8 cellular contexts compared by ENCODE assay signal in the genomic region with DNA sequence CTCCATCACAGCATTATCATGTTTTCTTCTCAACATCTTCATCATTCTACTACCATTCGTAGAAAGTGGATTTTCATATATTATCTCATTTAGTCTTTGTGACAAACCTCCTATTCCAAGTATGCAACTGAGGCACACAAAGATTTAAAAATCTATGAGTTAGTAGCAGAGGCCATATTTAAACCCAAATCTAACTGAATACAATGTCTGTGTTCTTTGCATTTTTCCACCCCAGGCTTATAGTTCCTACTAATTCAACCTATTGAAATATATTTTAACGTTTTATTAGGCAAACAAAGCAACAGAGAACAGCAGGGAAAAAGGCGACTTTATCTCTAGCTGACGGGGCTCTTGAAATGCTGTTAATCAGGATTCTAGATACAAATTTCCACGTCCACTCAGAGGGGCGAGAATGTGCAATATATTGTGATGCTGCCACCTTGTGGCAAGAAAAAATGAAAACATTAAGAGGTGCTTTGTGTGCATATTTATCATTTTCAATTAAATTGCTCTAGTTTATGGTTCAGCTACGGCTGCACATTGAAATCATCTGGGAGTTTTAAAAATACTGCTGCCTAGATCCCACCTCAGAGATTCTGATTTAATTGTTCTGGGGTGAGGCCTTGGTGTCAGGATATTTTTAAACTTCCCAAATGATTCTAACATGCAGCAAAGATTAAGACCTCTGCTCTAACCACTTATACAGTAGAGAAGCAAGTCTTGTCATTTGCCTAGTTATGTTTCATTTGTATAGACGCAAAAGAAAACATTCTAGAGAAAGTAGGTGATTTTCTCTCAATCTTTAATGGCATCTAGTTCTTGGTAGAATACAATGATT.
DNase-seq lines count a peak whose midpoint lies in the region; ATAC-seq, FAIRE-seq and TF ChIP-seq lines count a peak whose summit lies in the region.

No MANE protein-coding gene starts in this region.

- TF ChIP-seq POLR2A in H1 (IDR thresholded peaks at IDR 0.05; ENCODE audit: control extremely low read depth in 1 of 2, low read depth in 2 of 2, low read length in 2 of 2) = no peak

- H4K20me1 ChIP-seq in PC-9 (ENCODE audit: insufficient read depth) (no peaks in the 10 kb centered on the region), H1 (replicated peaks in 1 of 2; ENCODE audit: control insufficient read depth in 1 of 2, insufficient read depth in 2 of 2, low read length in 2 of 2) (no peaks in the 10 kb centered on the region)

- H3K27me3 ChIP-seq in HL-60 (ENCODE audit: insufficient read depth, poor library complexity, severe bottlenecking) = peaks cover 2% of the 10 kb centered on the region
- no peaks in the 10 kb centered on the region for H3K27me3 ChIP-seq in PC-9 (ENCODE audit: insufficient read depth, low read depth)
- no peaks in the 10 kb centered on the region for H3K27me3 ChIP-seq in H1 (replicated peaks in 1 of 4; ENCODE audit: control insufficient read depth in 3 of 4, extremely low read depth in 1 of 4, insufficient read depth in 3 of 4, low read length in 3 of 4)

- peak overlapping the region; percentile 51 for H3K4me2 ChIP-seq in PC-9
- no peak overlapping the region for H3K4me2 ChIP-seq in H1 (ENCODE audit: insufficient read depth in 1 of 2, low read depth in 2 of 2, low read length in 2 of 2)

- no peak overlapping the region for H3K9ac ChIP-seq in H1 (replicated peaks in 1 of 4; ENCODE audit: extremely low read depth in 1 of 4, low read depth in 3 of 4, low read length in 3 of 4)

- no peak overlapping the region for H2BK5ac ChIP-seq in H1 (ENCODE audit: low read depth, low read length)

- no peak overlapping the region for H3K4me3 Mint-ChIP-seq in CD14-positive monocyte

- 45% methylated on average over 8 of the region's 8 CpGs; no CpG with 5 or more reads in 1 of the 2 experiments for WGBS in H1 (ENCODE audit: extremely low coverage in 1 of 2, insufficient coverage in 1 of 2, insufficient read length in 1 of 2, insufficient replicate concordance in 2 of 2, low coverage in 1 of 2, low lambda C conversion rate in 2 of 2, missing lambda C conversion rate in 1 of 2), 2 experiments

- TF ChIP-seq CTCF in CD14-positive monocyte (IDR thresholded peaks at IDR 0.05) (peak; percentile 82), HL-60 (IDR thresholded peaks at IDR 0.05; ENCODE audit: insufficient read depth, low read length) (peak; percentile 26), PC-9 (conservative IDR thresholded peaks at IDR 0.05) (peak; percentile 76), H1 (IDR thresholded peaks at IDR 0.05; ENCODE audit: control extremely low read depth in 1 of 3, insufficient read depth in 1 of 3, low read depth in 1 of 3, low read length in 3 of 3) (peak in 2 of 3 experiments; percentile 46 to 47; a peak in 3 of 4 replicates)

- H3K4ac ChIP-seq in H1 (replicated peaks; ENCODE audit: insufficient read length, low read depth, low read length) = no peak overlapping the region

- H3K27ac Mint-ChIP-seq in CD14-positive monocyte = no peak overlapping the region

- no peaks in the 10 kb centered on the region for H3K27me3 Mint-ChIP-seq in CD14-positive monocyte (ENCODE audit: low read depth in 3 of 3)

- POLR2A ChIA-PET in PC-9 (lab: Charles Lee; ENCODE audit: unreplicated experiment) = no interaction called here
- POLR2A ChIA-PET in H1 (lab: Charles Lee; ENCODE audit: partially characterized antibody) = no interaction called here

- no peaks in the 10 kb centered on the region for H3K4me1 Mint-ChIP-seq in CD14-positive monocyte

- intact Hi-C loops in CD14-positive monocyte (cut with micrococcal nuclease) = loop anchor here (10.0 kb wide), 1 partner anchor 899 kb away; no protein-coding TSS in a partner anchor
- intact Hi-C loops in PC-9 (cut with micrococcal nuclease; ENCODE audit: unreplicated experiment) = loop anchor here (2.0 to 5.0 kb wide), 3 partner anchors 77 to 962 kb away; no protein-coding TSS in a partner anchor

- no peak overlapping the region for H2AK5ac ChIP-seq in H1 (ENCODE audit: low read depth, low read length)

- no peak overlapping the region for H4K5ac ChIP-seq in H1 (ENCODE audit: insufficient read length, low read depth, low read length)

- no peaks in the 10 kb centered on the region for H3K79me1 ChIP-seq in H1 (ENCODE audit: low read depth, low read length)

- no peaks in the 10 kb centered on the region for H3K23me2 ChIP-seq in H1 (ENCODE audit: low read depth, low read length)

- TF ChIP-seq RAD21 in H1 (IDR thresholded peaks at IDR 0.05 in 1 of 2, conservative IDR thresholded peaks at IDR 0.05 in 1 of 2; ENCODE audit: low read depth in 2 of 2, low read length in 2 of 2) = peak; percentile 69 to 73

- FAIRE-seq in H1 (lab: Jason Lieb, UNC) = peak; percentile 91

- H3K18ac ChIP-seq in H1 (ENCODE audit: extremely low read depth, low read length) = no peak overlapping the region

- no peak for DNase-seq in CD14-positive monocyte (ENCODE audit: low spot score)
- DNase-seq in HL-60 (ENCODE audit: low read depth in 1 of 2, low spot score in 1 of 2) = peak in 1 of 2 experiments; percentile 30
- no peak for DNase-seq in PC-9
- DNase-seq in H1 (ENCODE audit: low read depth in 1 of 2, low spot score in 2 of 2) = no peak
- peak; percentile 79 for DNase-seq in myocyte (ENCODE audit: low read depth)
- DNase-seq in occipital lobe (lab: John Stamatoyannopoulos, UW) = no peak
- no peak for DNase-seq in activated naive CD4-positive, alpha-beta T cell treated with anti-CD3 and anti-CD28 coated beads, Interleukin-2, amount 50 U/mL, for 16 hours

- H3K23ac ChIP-seq in H1 (ENCODE audit: insufficient read length) = no peak overlapping the region

- H3K14ac ChIP-seq in H1 (ENCODE audit: insufficient read length) = no peak overlapping the region

- H3K9me3 ChIP-seq in PC-9 (ENCODE audit: insufficient read depth, low read depth) (no peaks in the 10 kb centered on the region), H1 (ENCODE audit: insufficient read depth in 2 of 2, low read depth in 1 of 2, low read length in 1 of 2) (peaks cover 0 to 2% of the 10 kb centered on the region in 2 experiments; a peak in 1 of 4 replicates)

- no peak overlapping the region for H4K91ac ChIP-seq in H1 (replicated peaks; ENCODE audit: insufficient read length, low read length)

- H3K79me2 ChIP-seq in PC-9 (ENCODE audit: low read depth) = no peaks in the 10 kb centered on the region
- H3K79me2 ChIP-seq in H1 (ENCODE audit: control insufficient read depth in 1 of 2, insufficient read depth in 2 of 2, low read length in 2 of 2) = no peaks in the 10 kb centered on the region

- H3K27ac ChIP-seq in HL-60 (replicated peaks) = no peak overlapping the region
- H3K27ac ChIP-seq in PC-9 = no peak overlapping the region
- no peak overlapping the region for H3K27ac ChIP-seq in H1 (ENCODE audit: low read depth, low read length)

- no peaks in the 10 kb centered on the region for H3K9me2 ChIP-seq in PC-9 (ENCODE audit: insufficient read depth)

- no peak overlapping the region for H4K8ac ChIP-seq in H1 (ENCODE audit: extremely low read depth, insufficient read depth, low read length)

- no peak overlapping the region for H2BK20ac ChIP-seq in H1 (ENCODE audit: low read length)

- H3K4me3 ChIP-seq in HL-60 (replicated peaks; ENCODE audit: insufficient read depth, low read length) = no peak overlapping the region
- no peak overlapping the region for H3K4me3 ChIP-seq in PC-9
- H3K4me3 ChIP-seq in H1 (ENCODE audit: extremely low read depth in 1 of 4, insufficient read depth in 2 of 4, low read depth in 3 of 4, low read length in 4 of 4) = no peak overlapping the region

- H3K36me3 ChIP-seq in PC-9 (ENCODE audit: low read depth) (no peaks in the 10 kb centered on the region), H1 (ENCODE audit: control insufficient read depth in 2 of 4, insufficient read depth in 4 of 4, low read length in 3 of 4) (no peaks in the 10 kb centered on the region)

- H2BK12ac ChIP-seq in H1 (ENCODE audit: low read depth, low read length) = no peak overlapping the region

- peak; percentile 84 for ATAC-seq in GM18868 (IDR thresholded peaks at IDR 0.05; ENCODE audit: unreplicated experiment)

- no peak overlapping the region for H3K56ac ChIP-seq in H1 (replicated peaks; ENCODE audit: insufficient read length, low read depth, low read length)

- H3F3A ChIP-seq in PC-9 (ENCODE audit: insufficient read depth, low read depth) = no peaks in the 10 kb centered on the region

- TF ChIP-seq EP300 in H1 (IDR thresholded peaks at IDR 0.05; ENCODE audit: borderline replicate concordance in 1 of 2, low read depth in 2 of 2, low read length in 2 of 2) = no peak

- H3K4me1 ChIP-seq in PC-9 (replicated peaks; ENCODE audit: insufficient read depth) = no peaks in the 10 kb centered on the region
- no peaks in the 10 kb centered on the region for H3K4me1 ChIP-seq in H1 (replicated peaks in 1 of 4; ENCODE audit: control insufficient read depth in 3 of 4, insufficient read depth in 4 of 4, low read length in 3 of 4)

- H2BK120ac ChIP-seq in H1 (replicated peaks; ENCODE audit: low read depth, low read length) = no peak overlapping the region

- H2AFZ ChIP-seq in PC-9 (no peak overlapping the region), H1 (ENCODE audit: low read length) (no peak overlapping the region)

- H3K9me3 Mint-ChIP-seq in CD14-positive monocyte = peaks cover 0 to 3% (median 0%) of the 10 kb centered on the region in 7 donors

- CTCF ChIA-PET in PC-9 (lab: Charles Lee) (interaction anchor here (0.9 kb wide), 1 partner anchor 247 kb away, joined by 3 read pairs; no protein-coding TSS in a partner anchor), H1 (lab: Charles Lee; ENCODE audit: partially characterized antibody) (interaction anchor here (0.6 to 3.1 kb wide), 15 partner anchors 9 to 1389 kb away, joined by 3 to 12 read pairs (median 3); no protein-coding TSS in a partner anchor)

- no TSS peak for BruUV-seq in PC-9 (replicated peaks; lab: Mats Ljungman, UMichigan)

- no peak overlapping the region for H2BK15ac ChIP-seq in H1 (ENCODE audit: low read length)

- H3K36me3 Mint-ChIP-seq in CD14-positive monocyte = no peaks in the 10 kb centered on the region

TF ChIP-seq in H1, 55 proteins besides CTCF, POLR2A, EP300 and RAD21:
- TF ChIP-seq SP1 (IDR thresholded peaks at IDR 0.05; ENCODE audit: low read depth, low read length) = no peak
- TF ChIP-seq CHD2 (IDR thresholded peaks at IDR 0.05; ENCODE audit: low read length) = no peak
- TF ChIP-seq SIX5 (IDR thresholded peaks at IDR 0.05; ENCODE audit: low read depth, low read length) = no peak
- no peak for TF ChIP-seq CEBPB (IDR thresholded peaks at IDR 0.05; ENCODE audit: low read depth, low read length)
- no peak for TF ChIP-seq TBP (IDR thresholded peaks at IDR 0.05; ENCODE audit: low read depth, low read length)
- no peak for TF ChIP-seq NANOG (IDR thresholded peaks at IDR 0.05; ENCODE audit: insufficient read depth, low read depth, low read length, poor library complexity, severe bottlenecking)
- no peak for TF ChIP-seq CBX5 (IDR thresholded peaks at IDR 0.05; ENCODE audit: low read depth, low read length)

Comparison
In these comparisons a context has a peak if more than half of its experiments do, and no peak if none do; other contexts are left out.
1. CTCF ChIP-seq: peak in every context shown above with its lines; median percentile 82 in CD14-positive monocyte; 76 in PC-9; 46 in H1; 26 in HL-60.